ENCODE assay signal across 8 cellular contexts in the genomic region with DNA sequence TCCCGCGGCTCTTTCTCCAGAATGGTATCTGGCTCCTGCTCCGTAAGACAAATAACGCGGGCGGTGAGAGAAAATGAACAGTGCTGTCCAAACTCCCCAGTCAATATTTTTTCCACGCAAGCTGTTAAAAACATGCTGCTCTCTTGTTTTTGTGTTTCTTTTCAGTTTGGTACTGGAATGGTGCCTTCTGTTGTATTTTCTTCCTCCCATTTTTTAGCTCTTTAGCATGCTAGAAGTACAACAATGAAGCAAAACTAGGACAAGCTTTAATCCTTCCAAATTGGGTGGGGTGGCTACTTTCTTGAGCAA.
DNase-seq lines count a peak whose midpoint lies in the region; ATAC-seq lines count a peak whose summit lies in the region.

No MANE protein-coding gene starts in this region.

- DNase-seq in caudate nucleus (lab: John Stamatoyannopoulos, UW) (no peak), midbrain (lab: John Stamatoyannopoulos, UW) (peak; percentile 71), activated gamma-delta T cell (lab: John Stamatoyannopoulos, UW) (no peak)
- DNase-seq in stimulated activated CD4-positive, alpha-beta T cell treated with anti-CD3 and anti-CD28 coated beads, Interleukin-4, amount 100 ng/mL, for 24 hours: no peak

- no peaks in the 10 kb centered on the region for H3K9me3 ChIP-seq in HUES48 (ENCODE audit: control insufficient read depth, insufficient read depth, low read length)

- H3K27ac ChIP-seq in HUES48 (ENCODE audit: low read depth, low read length): peak overlapping the region; percentile 87
- peak overlapping the region; percentile 98 for H3K27ac ChIP-seq in caudate nucleus (ENCODE audit: low read depth, low read length)

- H3K36me3 ChIP-seq in HUES48 (ENCODE audit: control insufficient read depth, insufficient read depth, low read length): peaks cover 29% of the 10 kb centered on the region

- H3K4me1 ChIP-seq in HUES48 (ENCODE audit: control insufficient read depth, insufficient read depth, low read length): peaks cover 41% of the 10 kb centered on the region

- peak; percentile 18 for ATAC-seq in GM18511 (IDR thresholded peaks at IDR 0.05; ENCODE audit: unreplicated experiment)
- ATAC-seq in GM19452 (IDR thresholded peaks at IDR 0.05; ENCODE audit: unreplicated experiment): no peak
- ATAC-seq in HG03521 (IDR thresholded peaks at IDR 0.05; ENCODE audit: unreplicated experiment): no peak

- peak overlapping the region; percentile 91 for H3K4me3 ChIP-seq in HUES48 (ENCODE audit: low read depth, low read length)

- H3K27me3 ChIP-seq in HUES48 (ENCODE audit: control insufficient read depth, insufficient read depth, low read length): no peaks in the 10 kb centered on the region

- H3K9ac ChIP-seq in HUES48 (ENCODE audit: low read depth, low read length): peak overlapping the region; percentile 92
